8 cellular contexts compared by ENCODE assay signal in genomic region chr10:42781893-42782445, GRCh38. TPM values are rescaled to one million over a fixed set of nuclear protein-coding genes. Genes with fewer than 3 reads are reported as not detected.
A peak's percentile ranks its signal among the peaks of the same experiment; 100 is the strongest.
DNase-seq lines count a peak whose midpoint lies in the region; ATAC-seq and TF ChIP-seq lines count a peak whose summit lies in the region.

No MANE protein-coding gene starts in this region.

- no peak for TF ChIP-seq POLR2A in adrenal gland (IDR thresholded peaks at IDR 0.05)

- no peak for TF ChIP-seq CTCF in adrenal gland (IDR thresholded peaks at IDR 0.05)

- DNase-seq in adrenal gland (peak in 5 of 7 donors; percentile 6 to 33 (median 21)), immature natural killer cell (no peak), cortex of kidney (lab: John Stamatoyannopoulos, UW) (no peak), NCI-H2029 (lab: John Stamatoyannopoulos, UW) (no peak), globus pallidus (ENCODE audit: low spot score) (no peak)
- DNase-seq in stimulated activated naive CD8-positive, alpha-beta T cell treated with anti-CD3 and anti-CD28 coated beads, Interleukin-15, amount 100 ng/mL, for 72 hours, result peak in 1 of 2 donors; percentile 22

- peak overlapping the region; percentile 94 to 100 (median 99) for H3K4me3 Mint-ChIP-seq in immature natural killer cell
- H3K4me3 Mint-ChIP-seq in stimulated activated naive CD8-positive, alpha-beta T cell treated with anti-CD3 and anti-CD28 coated beads, Interleukin-15, amount 100 ng/mL, for 72 hours, result peak overlapping the region; percentile 87 to 89

- H3K4me1 Mint-ChIP-seq in immature natural killer cell, result peaks cover 30 to 38% of the 10 kb centered on the region in 2 donors
- H3K4me1 Mint-ChIP-seq in stimulated activated naive CD8-positive, alpha-beta T cell treated with anti-CD3 and anti-CD28 coated beads, Interleukin-15, amount 100 ng/mL, for 72 hours, result peaks cover 26% of the 10 kb centered on the region

- no peaks in the 10 kb centered on the region for H3K27me3 ChIP-seq in adrenal gland

- peak overlapping the region in 3 of 4 donors; percentile 72 to 88 (median 85) for H3K4me3 ChIP-seq in adrenal gland

- peaks cover 5 to 20% (median 12%) of the 10 kb centered on the region in 3 donors for H3K27me3 Mint-ChIP-seq in immature natural killer cell (ENCODE audit: low read depth in 3 of 3)
- H3K27me3 Mint-ChIP-seq in stimulated activated naive CD8-positive, alpha-beta T cell treated with anti-CD3 and anti-CD28 coated beads, Interleukin-15, amount 100 ng/mL, for 72 hours, result no peaks in the 10 kb centered on the region

- H3K27ac ChIP-seq in adrenal gland, result peak overlapping the region; percentile 87 to 97 (median 90)

- peaks cover 4 to 20% (median 5%) of the 10 kb centered on the region in 3 donors for H3K36me3 Mint-ChIP-seq in immature natural killer cell

- H3K27ac Mint-ChIP-seq in immature natural killer cell, result peak overlapping the region; percentile 92 to 98 (median 94)
- H3K27ac Mint-ChIP-seq in stimulated activated naive CD8-positive, alpha-beta T cell treated with anti-CD3 and anti-CD28 coated beads, Interleukin-15, amount 100 ng/mL, for 72 hours, result peak overlapping the region; percentile 81 to 96

- ATAC-seq in HG03354 (IDR thresholded peaks at IDR 0.05; ENCODE audit: poor library complexity, severe bottlenecking, unreplicated experiment), result peak; percentile 5
- no peak for ATAC-seq in stimulated activated naive CD8-positive, alpha-beta T cell treated with anti-CD3 and anti-CD28 coated beads, Interleukin-15, amount 100 ng/mL, for 72 hours

- 31 to 43% (median 36%) methylated on average over 12 to 18 of the region's 18 CpGs for whole genome bisulfite sequencing in adrenal gland, 4 donors

- H3K36me3 ChIP-seq in ES-I3 (ENCODE audit: insufficient read depth, low read length) (peaks cover 12% of the 10 kb centered on the region; the same call in 1 of the 2 replicates), adrenal gland (replicated peaks in 1 of 2) (peaks cover 0 to 27% of the 10 kb centered on the region in 2 donors)

- peak overlapping the region; percentile 72 for H3K9ac ChIP-seq in ES-I3 (ENCODE audit: low read depth, low read length)

- intact Hi-C loops in adrenal gland (cut with DNase I), result loop anchor here in 1 of 2 donors (10.0 kb wide), 1 partner anchor 227 kb away; no protein-coding TSS in a partner anchor

- H3K9me3 ChIP-seq in ES-I3 (ENCODE audit: control insufficient read depth, insufficient read depth, low read length), result no peaks in the 10 kb centered on the region
- H3K9me3 ChIP-seq in adrenal gland (replicated peaks in 1 of 3), result no peaks in the 10 kb centered on the region

- H3K4me1 ChIP-seq in ES-I3 (ENCODE audit: insufficient read depth, low read length) (no peaks in the 10 kb centered on the region), adrenal gland (replicated peaks in 1 of 2) (peaks cover 5 to 11% of the 10 kb centered on the region in 2 donors)

- no peaks in the 10 kb centered on the region for H3K9me3 Mint-ChIP-seq in immature natural killer cell
- H3K9me3 Mint-ChIP-seq in stimulated activated naive CD8-positive, alpha-beta T cell treated with anti-CD3 and anti-CD28 coated beads, Interleukin-15, amount 100 ng/mL, for 72 hours, result peaks cover 0 to 5% of the 10 kb centered on the region in 2 donors

RNA-seq across cellular contexts. Expression of gene BMS1, which starts 0.6 kb away (rescaled TPM):
- total RNA-seq in adrenal gland, result 10 to 100 TPM in 7 of 8 donors, 1 to 10 TPM in 1; 9.1 to 21.6 (median 12.7) TPM
- polyA plus RNA-seq in adrenal gland (10 to 100 TPM in 1 of 3 donors, 1 to 10 TPM in 2; 8.6 to 27.8 (median 9.7) TPM), immature natural killer cell (10 to 100 TPM in 1 of 3 donors, 1 to 10 TPM in 2; 4.7 to 11.7 (median 6.3) TPM)

Comparison
In these comparisons a context has a peak if more than half of its experiments do, and no peak if none do; other contexts are left out.
1. DNase-seq: peak in adrenal gland (5 of 7); none in immature natural killer cell (0 of 3), cortex of kidney (single experiment), NCI-H2029 (single experiment) and globus pallidus (single experiment).